In the genomic region with DNA sequence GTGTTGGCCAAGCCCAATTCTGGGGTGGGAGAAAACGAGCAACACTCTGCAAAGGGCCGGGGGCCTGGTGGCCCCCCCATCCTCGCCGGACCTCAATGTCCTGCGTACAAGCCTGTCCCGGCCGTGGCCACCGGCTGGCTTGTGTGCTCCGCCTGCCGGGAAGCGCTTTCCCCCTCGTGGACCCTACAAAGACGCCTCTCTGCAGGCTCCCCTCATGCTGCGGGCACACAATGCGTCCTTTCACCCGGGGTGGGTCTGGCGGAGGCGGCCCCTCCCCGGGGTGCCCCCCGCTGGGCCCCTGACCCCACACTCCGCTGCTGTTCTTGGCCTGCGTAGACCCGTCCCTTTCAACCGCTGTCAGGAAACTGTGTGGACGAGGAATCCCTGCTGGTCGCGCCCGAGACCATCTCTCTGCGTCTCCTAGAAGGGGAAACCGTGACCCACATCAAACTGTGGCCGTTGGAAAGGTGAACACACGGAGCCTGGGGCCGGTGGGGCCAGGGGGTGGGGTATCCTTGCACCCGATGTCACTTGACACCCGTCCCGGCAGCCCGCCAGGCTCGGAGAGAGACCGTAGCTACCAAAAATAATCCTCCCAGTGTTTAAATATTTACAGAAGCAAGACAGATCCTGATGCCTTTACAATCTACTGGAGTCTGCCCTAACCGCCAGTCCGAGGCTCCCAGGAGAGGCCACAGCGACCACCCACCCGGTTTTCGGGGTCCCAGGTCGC, we compare ENCODE assay signal across 8 cellular contexts. TPM values are rescaled to one million over a fixed set of nuclear protein-coding genes. Genes with fewer than 3 reads are reported as not detected.
DNase-seq lines count a peak whose midpoint lies in the region; ATAC-seq and TF ChIP-seq lines count a peak whose summit lies in the region.

No MANE protein-coding gene starts in this region.

- peak overlapping the region; percentile 23 for H3K9ac ChIP-seq in iPS-18a (ENCODE audit: low read length)

- H3K4me1 Mint-ChIP-seq in IgD-negative memory B cell, result peaks cover 18 to 21% (median 19%) of the 10 kb centered on the region in 3 donors
- H3K4me1 Mint-ChIP-seq in activated T-helper 17 cell treated with anti-CD3 and anti-CD28 coated beads, Interleukin-2, amount 50 U/mL, for 72 hours, result peaks cover 17% of the 10 kb centered on the region

- H3K36me3 ChIP-seq in iPS-18a (ENCODE audit: control insufficient read depth, low read depth, low read length) (no peaks in the 10 kb centered on the region), suprapubic skin (no peaks in the 10 kb centered on the region)

- peaks cover 12% of the 10 kb centered on the region for H3K27me3 Mint-ChIP-seq in IgD-negative memory B cell
- H3K27me3 Mint-ChIP-seq in activated T-helper 17 cell treated with anti-CD3 and anti-CD28 coated beads, Interleukin-2, amount 50 U/mL, for 72 hours, result no peaks in the 10 kb centered on the region

- TF ChIP-seq CTCF in suprapubic skin (IDR thresholded peaks at IDR 0.05), result peak in 1 of 2 donors; percentile 2

- 34% methylated on average over 13 of the region's 45 CpGs for WGBS in suprapubic skin

- TF ChIP-seq POLR2A in suprapubic skin (IDR thresholded peaks at IDR 0.05), result no peak

- H3K27me3 ChIP-seq in iPS-18a (ENCODE audit: control insufficient read depth, insufficient read depth, low read length), result peaks cover 3% of the 10 kb centered on the region
- no peaks in the 10 kb centered on the region for H3K27me3 ChIP-seq in suprapubic skin

- no peak overlapping the region for H3K27ac ChIP-seq in iPS-18a (ENCODE audit: low read length)
- H3K27ac ChIP-seq in suprapubic skin, result no peak overlapping the region

- H3K4me3 ChIP-seq in iPS-18a (ENCODE audit: low read length) (peak overlapping the region; percentile 47), suprapubic skin (peak overlapping the region; percentile 35)

- H3K9me3 ChIP-seq in iPS-18a (ENCODE audit: control insufficient read depth, low read depth, low read length) (no peaks in the 10 kb centered on the region), suprapubic skin (no peaks in the 10 kb centered on the region)

- no peaks in the 10 kb centered on the region for H3K36me3 Mint-ChIP-seq in IgD-negative memory B cell
- no peaks in the 10 kb centered on the region for H3K36me3 Mint-ChIP-seq in activated T-helper 17 cell treated with anti-CD3 and anti-CD28 coated beads, Interleukin-2, amount 50 U/mL, for 72 hours (ENCODE audit: low read depth)

- peak; percentile 16 for ATAC-seq in activated T-helper 17 cell treated with anti-CD3 and anti-CD28 coated beads, Interleukin-2, amount 50 U/mL, for 72 hours (replicated peaks)
- ATAC-seq in GM19395 (IDR thresholded peaks at IDR 0.05; ENCODE audit: unreplicated experiment), result no peak

- DNase-seq in AG08396 (ENCODE audit: low spot score) (peak; percentile 41), suprapubic skin (ENCODE audit: low spot score in 2 of 2) (no peak), NAMALWA (ENCODE audit: low spot score) (no peak), OCI-M1 (lab: John Stamatoyannopoulos, UW) (no peak)

- H3K4me3 Mint-ChIP-seq in IgD-negative memory B cell, result peak overlapping the region; percentile 60 to 90 (median 76)
- H3K4me3 Mint-ChIP-seq in activated T-helper 17 cell treated with anti-CD3 and anti-CD28 coated beads, Interleukin-2, amount 50 U/mL, for 72 hours, result peak overlapping the region; percentile 84

- H3K4me1 ChIP-seq in iPS-18a (ENCODE audit: control insufficient read depth, low read depth, low read length), result peaks cover 27% of the 10 kb centered on the region
- peaks cover 49% of the 10 kb centered on the region for H3K4me1 ChIP-seq in suprapubic skin

- peak overlapping the region in 1 of 3 donors; percentile 54 for H3K27ac Mint-ChIP-seq in IgD-negative memory B cell
- peak overlapping the region; percentile 73 for H3K27ac Mint-ChIP-seq in activated T-helper 17 cell treated with anti-CD3 and anti-CD28 coated beads, Interleukin-2, amount 50 U/mL, for 72 hours

- no peak for TF ChIP-seq EP300 in suprapubic skin (IDR thresholded peaks at IDR 0.05)

- no peaks in the 10 kb centered on the region for H3K9me3 Mint-ChIP-seq in IgD-negative memory B cell
- H3K9me3 Mint-ChIP-seq in activated T-helper 17 cell treated with anti-CD3 and anti-CD28 coated beads, Interleukin-2, amount 50 U/mL, for 72 hours, result no peaks in the 10 kb centered on the region

RNA-seq across cellular contexts. Expression of a gene that starts 43.6 kb away (rescaled TPM):
- polyA plus RNA-seq in IgD-negative memory B cell, result 1.7 TPM
- 1 to 10 TPM; 1.6 to 1.8 TPM for total RNA-seq in activated T-helper 17 cell treated with anti-CD3 and anti-CD28 coated beads, Interleukin-2, amount 50 U/mL, for 72 hours
- total RNA-seq in suprapubic skin, result 10 to 100 TPM; 18.6 to 33.6 (median 22.7) TPM

RNA-seq across cellular contexts. Expression of a gene that starts 44.4 kb away (rescaled TPM):
- not detected for polyA plus RNA-seq in IgD-negative memory B cell
- under 1 TPM in 1 of 2 donors, not detected in 1; 0.69 TPM for total RNA-seq in activated T-helper 17 cell treated with anti-CD3 and anti-CD28 coated beads, Interleukin-2, amount 50 U/mL, for 72 hours
- total RNA-seq in suprapubic skin, result 1 to 10 TPM; 1.2 to 4.4 (median 2.9) TPM

Comparison
In these comparisons a context has a peak if more than half of its experiments do, and no peak if none do; other contexts are left out.
1. RNA of a gene that starts 43.6 kb away (total RNA-seq): 18.6 to 33.6 TPM in suprapubic skin; 1.6 to 1.8 TPM in activated T-helper 17 cell treated with anti-CD3 and anti-CD28 coated beads, Interleukin-2, amount 50 U/mL, for 72 hours; every median in the first group is over 4 times any median in the second.